Comparison of ENCODE assay signal across 10 cellular contexts in genomic region chr1:247841796-247842195, GRCh38. TPM values are rescaled to one million over a fixed set of nuclear protein-coding genes. Genes with fewer than 3 reads are reported as not detected.
"Had no signal": no experiment of that assay in that cellular context is flagged by ENCODE, and none has a peak within 500 bp of the region (broad histone marks: within the 10 kb centered on the region; RNA-seq: fewer than 3 reads in every experiment).

OR11L1 (minus strand) TSS chr1:247841896; CDS start chr1:247841896, 0 bp downstream.

- H3K4me3 ChIP-seq: GM23248, K562 had no signal

- FAIRE-seq: H54, HepG2, K562 had no signal

- H3K27ac Mint-ChIP-seq: H9 had no signal

- H3K9ac ChIP-seq: GM23248 had no signal

- H3K27ac ChIP-seq: GM23248, HL-60 had no signal

- ATAC-seq: HepG2, K562 had no signal

- H3K4me3 Mint-ChIP-seq: H9 had no signal

- DNase-seq: GM23248, GOT3, H9, HCEC 1CT, KG1 had no signal

- H2AFZ ChIP-seq: GM23248 had no signal

RNA-seq across cellular contexts. Expression of gene OR11L1, which starts in this region (rescaled TPM):
- total RNA-seq: GM23248, H9, HepG2, HT1080, K562 had no signal
- polyA plus RNA-seq: GM23248, HepG2, K562 had no signal
